1 cellular context compared by ENCODE assay signal in the genomic region with DNA sequence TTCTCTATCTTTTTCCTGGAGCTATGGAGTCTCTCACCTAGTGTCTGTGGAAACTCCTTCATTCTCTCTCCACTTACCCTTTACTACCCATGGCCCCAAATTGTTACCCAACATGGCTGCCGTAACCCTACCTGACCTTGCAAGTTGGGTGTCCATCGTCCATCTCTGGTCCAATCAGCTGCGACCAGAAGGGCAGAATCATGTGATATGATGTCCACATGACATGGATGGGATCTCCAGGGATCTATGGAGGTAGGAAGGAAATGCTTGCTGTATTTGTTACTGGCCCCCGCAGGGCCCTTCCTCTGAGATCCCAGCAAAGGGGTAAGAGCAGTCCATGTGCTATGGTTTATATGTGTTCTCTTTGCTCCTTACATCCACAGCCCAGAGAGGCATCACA.
A peak's percentile ranks its signal among the peaks of the same experiment; 100 is the strongest.
TF ChIP-seq lines count a peak whose summit lies in the region.

No MANE protein-coding gene starts in this region.

TF ChIP-seq in K562, 482 proteins besides CTCF, POLR2A, EP300 and RAD21 (continues in another document):
- TF ChIP-seq ZNF518B (CRISPR knock-in tag; IDR thresholded peaks at IDR 0.05) (no peak), ZNF668 (CRISPR knock-in tag; IDR thresholded peaks at IDR 0.05) (no peak), BHLHE40 (IDR thresholded peaks at IDR 0.05; ENCODE audit: low read length) (no peak), ZNF23 (CRISPR knock-in tag; IDR thresholded peaks at IDR 0.05) (no peak), EZH2 (IDR thresholded peaks at IDR 0.05; ENCODE audit: borderline replicate concordance, low read depth, low read length) (no peak), NR2C2 (CRISPR knock-in tag; IDR thresholded peaks at IDR 0.05) (no peak), NR2C2 (tag; IDR thresholded peaks at IDR 0.05) (peak; percentile 31; the same call in 1 of the 2 replicates), CHD2 (IDR thresholded peaks at IDR 0.05; ENCODE audit: low read depth, low read length) (no peak), NRF1 (conservative IDR thresholded peaks at IDR 0.05 in 1 of 2, IDR thresholded peaks at IDR 0.05 in 1 of 2) (no peak), HCFC1 (IDR thresholded peaks at IDR 0.05; ENCODE audit: low read depth, low read length) (0 out of 2 replicates have a peak, but pooled peaks have one; percentile 13), NR2C1 (IDR thresholded peaks at IDR 0.05) (no peak), NR2C1 (tag; IDR thresholded peaks at IDR 0.05) (peak; percentile 33; the same call in 1 of the 2 replicates), RBM22 (IDR thresholded peaks at IDR 0.05; ENCODE audit: low read depth, low read length, poor library complexity, severe bottlenecking) (no peak), NR2F6 (CRISPR knock-in tag; IDR thresholded peaks at IDR 0.05) (no peak), SNRNP70 (optimal IDR thresholded peaks at IDR 0.05; ENCODE audit: low read depth, low read length) (no peak), ZNF778 (CRISPR knock-in tag; IDR thresholded peaks at IDR 0.05) (no peak), CHCHD3 (CRISPR knock-in tag; IDR thresholded peaks at IDR 0.05) (no peak), PYGO2 (tag; IDR thresholded peaks at IDR 0.05) (no peak), CBX5 (IDR thresholded peaks at IDR 0.05; ENCODE audit: borderline replicate concordance, low read depth) (no peak), ZNF253 (CRISPR knock-in tag; conservative IDR thresholded peaks at IDR 0.05) (no peak), ZBTB17 (CRISPR knock-in tag; IDR thresholded peaks at IDR 0.05) (no peak), HNRNPK (IDR thresholded peaks at IDR 0.05; ENCODE audit: low read depth, low read length, poor library complexity, severe bottlenecking) (no peak), BRCA1 (IDR thresholded peaks at IDR 0.05) (no peak), BRCA1 (CRISPR knock-in tag; IDR thresholded peaks at IDR 0.05) (no peak), CREM (IDR thresholded peaks at IDR 0.05; ENCODE audit: low read depth) (no peak), PHF20 (IDR thresholded peaks at IDR 0.05; ENCODE audit: partially characterized antibody) (peak; percentile 64), AFF4 (CRISPR knock-in tag; IDR thresholded peaks at IDR 0.05) (no peak), YY1 (IDR thresholded peaks at IDR 0.05; ENCODE audit: borderline replicate concordance in 1 of 3, control insufficient read depth in 1 of 3, extremely low read depth in 1 of 3, insufficient read depth in 3 of 3, insufficient read length in 1 of 3, insufficient replicate concordance in 2 of 3, low read depth in 1 of 3, low read length in 2 of 3) (peak in 1 of 3 experiments; percentile 35), ZNF124 (CRISPR knock-in tag; IDR thresholded peaks at IDR 0.05) (no peak), GTF2E2 (tag; IDR thresholded peaks at IDR 0.05) (no peak), NEUROD1 (IDR thresholded peaks at IDR 0.05; ENCODE audit: borderline replicate concordance, low read depth, low read length, partially characterized antibody) (no peak), HDAC8 (tag; IDR thresholded peaks at IDR 0.05) (0 out of 2 replicates have a peak, but pooled peaks have one; percentile 20), CC2D1A (IDR thresholded peaks at IDR 0.05) (no peak)
- TF ChIP-seq, protein P1, sequence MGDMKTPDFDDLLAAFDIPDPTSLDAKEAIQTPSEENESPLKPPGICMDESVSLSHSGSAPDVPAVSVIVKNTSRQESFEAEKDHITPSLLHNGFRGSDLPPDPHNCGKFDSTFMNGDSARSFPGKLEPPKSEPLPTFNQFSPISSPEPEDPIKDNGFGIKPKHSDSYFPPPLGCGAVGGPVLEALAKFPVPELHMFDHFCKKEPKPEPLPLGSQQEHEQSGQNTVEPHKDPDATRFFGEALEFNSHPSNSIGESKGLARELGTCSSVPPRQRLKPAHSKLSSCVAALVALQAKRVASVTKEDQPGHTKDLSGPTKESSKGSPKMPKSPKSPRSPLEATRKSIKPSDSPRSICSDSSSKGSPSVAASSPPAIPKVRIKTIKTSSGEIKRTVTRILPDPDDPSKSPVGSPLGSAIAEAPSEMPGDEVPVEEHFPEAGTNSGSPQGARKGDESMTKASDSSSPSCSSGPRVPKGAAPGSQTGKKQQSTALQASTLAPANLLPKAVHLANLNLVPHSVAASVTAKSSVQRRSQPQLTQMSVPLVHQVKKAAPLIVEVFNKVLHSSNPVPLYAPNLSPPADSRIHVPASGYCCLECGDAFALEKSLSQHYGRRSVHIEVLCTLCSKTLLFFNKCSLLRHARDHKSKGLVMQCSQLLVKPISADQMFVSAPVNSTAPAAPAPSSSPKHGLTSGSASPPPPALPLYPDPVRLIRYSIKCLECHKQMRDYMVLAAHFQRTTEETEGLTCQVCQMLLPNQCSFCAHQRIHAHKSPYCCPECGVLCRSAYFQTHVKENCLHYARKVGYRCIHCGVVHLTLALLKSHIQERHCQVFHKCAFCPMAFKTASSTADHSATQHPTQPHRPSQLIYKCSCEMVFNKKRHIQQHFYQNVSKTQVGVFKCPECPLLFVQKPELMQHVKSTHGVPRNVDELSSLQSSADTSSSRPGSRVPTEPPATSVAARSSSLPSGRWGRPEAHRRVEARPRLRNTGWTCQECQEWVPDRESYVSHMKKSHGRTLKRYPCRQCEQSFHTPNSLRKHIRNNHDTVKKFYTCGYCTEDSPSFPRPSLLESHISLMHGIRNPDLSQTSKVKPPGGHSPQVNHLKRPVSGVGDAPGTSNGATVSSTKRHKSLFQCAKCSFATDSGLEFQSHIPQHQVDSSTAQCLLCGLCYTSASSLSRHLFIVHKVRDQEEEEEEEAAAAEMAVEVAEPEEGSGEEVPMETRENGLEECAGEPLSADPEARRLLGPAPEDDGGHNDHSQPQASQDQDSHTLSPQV (IDR thresholded peaks at IDR 0.05): 0 out of 2 replicates have a peak, but pooled peaks have one; percentile 33
- TF ChIP-seq, protein P2, sequence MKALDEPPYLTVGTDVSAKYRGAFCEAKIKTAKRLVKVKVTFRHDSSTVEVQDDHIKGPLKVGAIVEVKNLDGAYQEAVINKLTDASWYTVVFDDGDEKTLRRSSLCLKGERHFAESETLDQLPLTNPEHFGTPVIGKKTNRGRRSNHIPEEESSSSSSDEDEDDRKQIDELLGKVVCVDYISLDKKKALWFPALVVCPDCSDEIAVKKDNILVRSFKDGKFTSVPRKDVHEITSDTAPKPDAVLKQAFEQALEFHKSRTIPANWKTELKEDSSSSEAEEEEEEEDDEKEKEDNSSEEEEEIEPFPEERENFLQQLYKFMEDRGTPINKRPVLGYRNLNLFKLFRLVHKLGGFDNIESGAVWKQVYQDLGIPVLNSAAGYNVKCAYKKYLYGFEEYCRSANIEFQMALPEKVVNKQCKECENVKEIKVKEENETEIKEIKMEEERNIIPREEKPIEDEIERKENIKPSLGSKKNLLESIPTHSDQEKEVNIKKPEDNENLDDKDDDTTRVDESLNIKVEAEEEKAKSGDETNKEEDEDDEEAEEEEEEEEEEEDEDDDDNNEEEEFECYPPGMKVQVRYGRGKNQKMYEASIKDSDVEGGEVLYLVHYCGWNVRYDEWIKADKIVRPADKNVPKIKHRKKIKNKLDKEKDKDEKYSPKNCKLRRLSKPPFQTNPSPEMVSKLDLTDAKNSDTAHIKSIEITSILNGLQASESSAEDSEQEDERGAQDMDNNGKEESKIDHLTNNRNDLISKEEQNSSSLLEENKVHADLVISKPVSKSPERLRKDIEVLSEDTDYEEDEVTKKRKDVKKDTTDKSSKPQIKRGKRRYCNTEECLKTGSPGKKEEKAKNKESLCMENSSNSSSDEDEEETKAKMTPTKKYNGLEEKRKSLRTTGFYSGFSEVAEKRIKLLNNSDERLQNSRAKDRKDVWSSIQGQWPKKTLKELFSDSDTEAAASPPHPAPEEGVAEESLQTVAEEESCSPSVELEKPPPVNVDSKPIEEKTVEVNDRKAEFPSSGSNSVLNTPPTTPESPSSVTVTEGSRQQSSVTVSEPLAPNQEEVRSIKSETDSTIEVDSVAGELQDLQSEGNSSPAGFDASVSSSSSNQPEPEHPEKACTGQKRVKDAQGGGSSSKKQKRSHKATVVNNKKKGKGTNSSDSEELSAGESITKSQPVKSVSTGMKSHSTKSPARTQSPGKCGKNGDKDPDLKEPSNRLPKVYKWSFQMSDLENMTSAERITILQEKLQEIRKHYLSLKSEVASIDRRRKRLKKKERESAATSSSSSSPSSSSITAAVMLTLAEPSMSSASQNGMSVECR (CRISPR knock-in tag; IDR thresholded peaks at IDR 0.05): no peak
- TF ChIP-seq, protein P3, sequence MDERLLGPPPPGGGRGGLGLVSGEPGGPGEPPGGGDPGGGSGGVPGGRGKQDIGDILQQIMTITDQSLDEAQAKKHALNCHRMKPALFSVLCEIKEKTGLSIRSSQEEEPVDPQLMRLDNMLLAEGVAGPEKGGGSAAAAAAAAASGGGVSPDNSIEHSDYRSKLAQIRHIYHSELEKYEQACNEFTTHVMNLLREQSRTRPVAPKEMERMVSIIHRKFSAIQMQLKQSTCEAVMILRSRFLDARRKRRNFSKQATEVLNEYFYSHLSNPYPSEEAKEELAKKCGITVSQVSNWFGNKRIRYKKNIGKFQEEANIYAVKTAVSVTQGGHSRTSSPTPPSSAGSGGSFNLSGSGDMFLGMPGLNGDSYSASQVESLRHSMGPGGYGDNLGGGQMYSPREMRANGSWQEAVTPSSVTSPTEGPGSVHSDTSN (CRISPR knock-in tag; IDR thresholded peaks at IDR 0.05; ENCODE audit: low read depth): no peak
- TF ChIP-seq, protein P3 (tag; conservative IDR thresholded peaks at IDR 0.05; ENCODE audit: low read depth): 0 out of 2 replicates have a peak, but pooled peaks have one; percentile 5
- TF ChIP-seq, protein P4, sequence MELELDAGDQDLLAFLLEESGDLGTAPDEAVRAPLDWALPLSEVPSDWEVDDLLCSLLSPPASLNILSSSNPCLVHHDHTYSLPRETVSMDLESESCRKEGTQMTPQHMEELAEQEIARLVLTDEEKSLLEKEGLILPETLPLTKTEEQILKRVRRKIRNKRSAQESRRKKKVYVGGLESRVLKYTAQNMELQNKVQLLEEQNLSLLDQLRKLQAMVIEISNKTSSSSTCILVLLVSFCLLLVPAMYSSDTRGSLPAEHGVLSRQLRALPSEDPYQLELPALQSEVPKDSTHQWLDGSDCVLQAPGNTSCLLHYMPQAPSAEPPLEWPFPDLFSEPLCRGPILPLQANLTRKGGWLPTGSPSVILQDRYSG (tag; conservative IDR thresholded peaks at IDR 0.05; ENCODE audit: low read depth): 0 out of 2 replicates have a peak, but pooled peaks have one; percentile 24
- TF ChIP-seq, protein P5, sequence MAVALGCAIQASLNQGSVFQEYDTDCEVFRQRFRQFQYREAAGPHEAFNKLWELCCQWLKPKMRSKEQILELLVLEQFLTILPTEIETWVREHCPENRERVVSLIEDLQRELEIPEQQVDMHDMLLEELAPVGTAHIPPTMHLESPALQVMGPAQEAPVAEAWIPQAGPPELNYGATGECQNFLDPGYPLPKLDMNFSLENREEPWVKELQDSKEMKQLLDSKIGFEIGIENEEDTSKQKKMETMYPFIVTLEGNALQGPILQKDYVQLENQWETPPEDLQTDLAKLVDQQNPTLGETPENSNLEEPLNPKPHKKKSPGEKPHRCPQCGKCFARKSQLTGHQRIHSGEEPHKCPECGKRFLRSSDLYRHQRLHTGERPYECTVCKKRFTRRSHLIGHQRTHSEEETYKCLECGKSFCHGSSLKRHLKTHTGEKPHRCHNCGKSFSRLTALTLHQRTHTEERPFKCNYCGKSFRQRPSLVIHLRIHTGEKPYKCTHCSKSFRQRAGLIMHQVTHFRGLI (CRISPR knock-in tag; IDR thresholded peaks at IDR 0.05): no peak
